ENCODE assay signal across 20 cellular contexts in genomic region chr20:51002633-51003032, GRCh38. TPM values are rescaled to one million over a fixed set of nuclear protein-coding genes. Genes with fewer than 3 reads are reported as not detected.
DNase-seq lines count a peak whose midpoint lies in the region; ATAC-seq, FAIRE-seq and TF ChIP-seq lines count a peak whose summit lies in the region.
"Had no signal": no experiment of that assay in that cellular context is flagged by ENCODE, and none has a peak within 500 bp of the region (broad histone marks: within the 10 kb centered on the region; RNA-seq: fewer than 3 reads in every experiment).

No MANE protein-coding gene starts in this region.

- peaks cover 12% of the 10 kb centered on the region for H3K36me3 Mint-ChIP-seq in brain
- H3K36me3 Mint-ChIP-seq: CD4-positive, CD25-positive, alpha-beta regulatory T cell; CD8-positive, alpha-beta T cell had no signal

- no peak for DNase-seq in H1 (ENCODE audit: low read depth in 1 of 2, low spot score in 2 of 2)
- DNase-seq in neuronal stem cell (ENCODE audit: low spot score): no peak
- no peak for DNase-seq in urothelium cell line (ENCODE audit: low spot score)
- DNase-seq in SIG-M5 treated with dmso at 0.1 percent for 504 hours (lab: John Stamatoyannopoulos, UW; ENCODE audit: unreplicated experiment): no peak
- no peak for DNase-seq in A673 (ENCODE audit: low spot score)
- DNase-seq: Caco-2; CD4-positive, CD25-positive, alpha-beta regulatory T cell; CD8-positive, alpha-beta T cell; DMS153; DND-41; GOT3; H7; HCEC 1CT had no signal

- H2BK12ac ChIP-seq in H1 (ENCODE audit: low read depth, low read length) (no peak overlapping the region), neuronal stem cell (ENCODE audit: low read length) (peak overlapping the region; percentile 63)

- FAIRE-seq in H1 (lab: Jason Lieb, UNC) (no peak), urothelium cell line (lab: Jason Lieb, UNC) (peak; percentile 71)
- FAIRE-seq: G401.6, GM12892 had no signal

- WGBS in H1 (ENCODE audit: extremely low coverage in 1 of 2, insufficient coverage in 1 of 2, insufficient read length in 1 of 2, insufficient replicate concordance in 2 of 2, low coverage in 1 of 2, low lambda C conversion rate in 2 of 2, missing lambda C conversion rate in 1 of 2), 2 experiments: 91% methylated on average over 7 of the region's 7 CpGs; no CpG with 5 or more reads in 1 of the 2 experiments
- WGBS in neuronal stem cell (ENCODE audit: extremely low coverage in 2 of 2, insufficient read length in 2 of 2, insufficient replicate concordance in 1 of 2), 2 donors: no CpG with 5 or more reads among the region's 7 CpGs

- TF ChIP-seq RAD21 in H1 (IDR thresholded peaks at IDR 0.05 in 1 of 2, conservative IDR thresholded peaks at IDR 0.05 in 1 of 2; ENCODE audit: low read depth in 2 of 2, low read length in 2 of 2): no peak

- intact Hi-C loops in A673 (cut with micrococcal nuclease; ENCODE audit: unreplicated experiment): no loop called here

- H3K23me2 ChIP-seq in H1 (ENCODE audit: low read depth, low read length): no peaks in the 10 kb centered on the region

- POLR2A ChIA-PET in H1 (lab: Charles Lee; ENCODE audit: partially characterized antibody) (interaction anchor here (0.8 to 0.9 kb wide), 2 partner anchors 13 to 25 kb away, joined by 3 read pairs; no protein-coding TSS in a partner anchor), A673 (lab: Charles Lee; ENCODE audit: low non-redundant PET) (no interaction called here)

- H3K36me3 ChIP-seq in H1 (ENCODE audit: control insufficient read depth in 2 of 4, insufficient read depth in 4 of 4, low read length in 3 of 4) (no peaks in the 10 kb centered on the region; a peak in 1 of 8 replicates), neuronal stem cell (replicated peaks in 1 of 2; ENCODE audit: control insufficient read depth in 2 of 2, insufficient read depth in 2 of 2, low read length in 2 of 2) (peaks cover 0 to 3% of the 10 kb centered on the region in 2 donors), A673 (ENCODE audit: insufficient read depth, low read length, poor library complexity, severe bottlenecking) (peaks cover 7% of the 10 kb centered on the region)

- no peak overlapping the region for H4K91ac ChIP-seq in H1 (replicated peaks; ENCODE audit: insufficient read length, low read length)
- no peak overlapping the region for H4K91ac ChIP-seq in neuronal stem cell (ENCODE audit: low read depth, low read length, poor library complexity)

- no peak overlapping the region for H2AFZ ChIP-seq in H1 (ENCODE audit: low read length)
- H2AFZ ChIP-seq in neuronal stem cell (ENCODE audit: low read length): no peak overlapping the region

- H2BK20ac ChIP-seq in H1 (ENCODE audit: low read length): no peak overlapping the region

- BruUV-seq in A673 (replicated peaks; lab: Mats Ljungman, UMichigan): no TSS peak

- H3K56ac ChIP-seq in H1 (replicated peaks; ENCODE audit: insufficient read length, low read depth, low read length): no peak overlapping the region

- H3K4me2 ChIP-seq in H1 (ENCODE audit: insufficient read depth in 1 of 2, low read depth in 2 of 2, low read length in 2 of 2) (no peak overlapping the region), neuronal stem cell (ENCODE audit: insufficient read depth, low read length, poor library complexity, severe bottlenecking) (no peak overlapping the region)
- H3K4me2 ChIP-seq: BLaER1 had no signal

- TF ChIP-seq EP300 in H1 (IDR thresholded peaks at IDR 0.05; ENCODE audit: borderline replicate concordance in 1 of 2, low read depth in 2 of 2, low read length in 2 of 2): no peak

- H2BK15ac ChIP-seq in H1 (ENCODE audit: low read length) (no peak overlapping the region), neuronal stem cell (ENCODE audit: low read length) (no peak overlapping the region)

- CTCF ChIA-PET in H1 (lab: Charles Lee; ENCODE audit: partially characterized antibody): interaction anchor here (0.8 to 2.3 kb wide), 4 partner anchors 10 to 15 kb away, joined by 3 to 10 read pairs (median 4); no protein-coding TSS in a partner anchor
- CTCF ChIA-PET in A673 (lab: Charles Lee): no interaction called here

- H3K27ac Mint-ChIP-seq in brain: peak overlapping the region in 3 of 5 experiments; percentile 58 to 70 (median 69)
- H3K27ac Mint-ChIP-seq: B cell; CD4-positive, CD25-positive, alpha-beta regulatory T cell; CD8-positive, alpha-beta T cell had no signal

- H3K4me1 ChIP-seq in H1 (replicated peaks in 1 of 4; ENCODE audit: control insufficient read depth in 3 of 4, insufficient read depth in 4 of 4, low read length in 3 of 4): no peaks in the 10 kb centered on the region
- peaks cover 11 to 14% of the 10 kb centered on the region in 2 donors for H3K4me1 ChIP-seq in neuronal stem cell (ENCODE audit: control insufficient read depth in 2 of 2, insufficient read depth in 1 of 2, low read depth in 1 of 2, low read length in 2 of 2)
- H3K4me1 ChIP-seq in A673 (ENCODE audit: insufficient read depth, low read length, poor library complexity, severe bottlenecking): no peaks in the 10 kb centered on the region
- H3K4me1 ChIP-seq: BLaER1, Caco-2 had no signal

- no peak overlapping the region for H3K4me3 Mint-ChIP-seq in brain
- H3K4me3 Mint-ChIP-seq: B cell; CD4-positive, CD25-positive, alpha-beta regulatory T cell; CD8-positive, alpha-beta T cell had no signal

- no peak overlapping the region for H2BK5ac ChIP-seq in H1 (ENCODE audit: low read depth, low read length)
- peak overlapping the region; percentile 19 for H2BK5ac ChIP-seq in neuronal stem cell (ENCODE audit: low read length)

- H3K4me3 ChIP-seq in H1 (ENCODE audit: extremely low read depth in 1 of 4, insufficient read depth in 2 of 4, low read depth in 3 of 4, low read length in 4 of 4) (no peak overlapping the region), neuronal stem cell (ENCODE audit: low read length in 2 of 2) (no peak overlapping the region), A673 (ENCODE audit: low read depth, low read length, poor library complexity, severe bottlenecking) (no peak overlapping the region)
- H3K4me3 ChIP-seq: BLaER1 had no signal

- TF ChIP-seq POLR2A in H1 (IDR thresholded peaks at IDR 0.05; ENCODE audit: control extremely low read depth in 1 of 2, low read depth in 2 of 2, low read length in 2 of 2): no peak

- peaks cover 31% of the 10 kb centered on the region for H3K4me1 Mint-ChIP-seq in brain
- H3K4me1 Mint-ChIP-seq: B cell; CD4-positive, CD25-positive, alpha-beta regulatory T cell had no signal

- no peak overlapping the region for H3K27ac ChIP-seq in H1 (ENCODE audit: low read depth, low read length)
- peak overlapping the region; percentile 2 for H3K27ac ChIP-seq in neuronal stem cell (replicated peaks; ENCODE audit: low read length)
- no peak overlapping the region for H3K27ac ChIP-seq in A673 (ENCODE audit: low read depth, low read length, poor library complexity, severe bottlenecking)
- H3K27ac ChIP-seq: BLaER1, C4-2B had no signal

- H2AK5ac ChIP-seq in H1 (ENCODE audit: low read depth, low read length): no peak overlapping the region
- H2AK5ac ChIP-seq in neuronal stem cell (ENCODE audit: low read depth, low read length): peak overlapping the region; percentile 91

- ATAC-seq in HG03460 (IDR thresholded peaks at IDR 0.05; ENCODE audit: unreplicated experiment): no peak
- ATAC-seq: CD8-positive, alpha-beta T cell had no signal

- H3K79me2 ChIP-seq in H1 (ENCODE audit: control insufficient read depth in 1 of 2, insufficient read depth in 2 of 2, low read length in 2 of 2): no peaks in the 10 kb centered on the region

- TF ChIP-seq CTCF in brain (conservative IDR thresholded peaks at IDR 0.05): no peak
- no peak for TF ChIP-seq CTCF in H1 (IDR thresholded peaks at IDR 0.05; ENCODE audit: control extremely low read depth in 1 of 3, insufficient read depth in 1 of 3, low read depth in 1 of 3, low read length in 3 of 3)
- no peak for TF ChIP-seq CTCF in A673 (conservative IDR thresholded peaks at IDR 0.05; ENCODE audit: low read depth, low read length)

- H3K14ac ChIP-seq in H1 (ENCODE audit: insufficient read length) (no peak overlapping the region), neuronal stem cell (ENCODE audit: low read length) (no peak overlapping the region)

- H3K4ac ChIP-seq in H1 (replicated peaks; ENCODE audit: insufficient read length, low read depth, low read length) (no peak overlapping the region), neuronal stem cell (ENCODE audit: low read length) (peak overlapping the region; percentile 56)

- no peaks in the 10 kb centered on the region for H3K9me3 Mint-ChIP-seq in brain
- H3K9me3 Mint-ChIP-seq: CD4-positive, CD25-positive, alpha-beta regulatory T cell; CD8-positive, alpha-beta T cell had no signal

- H4K20me1 ChIP-seq in H1 (replicated peaks in 1 of 2; ENCODE audit: control insufficient read depth in 1 of 2, insufficient read depth in 2 of 2, low read length in 2 of 2): no peaks in the 10 kb centered on the region
- H4K20me1 ChIP-seq: BLaER1 had no signal

- peak overlapping the region; percentile 38; the same call in 1 of the 2 replicates for H4K8ac ChIP-seq in H1 (ENCODE audit: extremely low read depth, insufficient read depth, low read length)
- H4K8ac ChIP-seq in neuronal stem cell (ENCODE audit: low read depth, low read length): peak overlapping the region; percentile 74

- H2BK120ac ChIP-seq in H1 (replicated peaks; ENCODE audit: low read depth, low read length) (no peak overlapping the region), neuronal stem cell (ENCODE audit: low read depth, low read length) (peak overlapping the region; percentile 33)

- H3K27me3 ChIP-seq in H1 (replicated peaks in 1 of 4; ENCODE audit: control insufficient read depth in 3 of 4, extremely low read depth in 1 of 4, insufficient read depth in 3 of 4, low read length in 3 of 4) (no peaks in the 10 kb centered on the region; a peak in 1 of 7 replicates), neuronal stem cell (ENCODE audit: control insufficient read depth in 3 of 3, insufficient read depth in 3 of 3, low read depth in 1 of 3, low read length in 3 of 3) (no peaks in the 10 kb centered on the region), A673 (replicated peaks; ENCODE audit: insufficient read depth, low read depth, low read length, poor library complexity) (no peaks in the 10 kb centered on the region)
- H3K27me3 ChIP-seq: BLaER1 had no signal

- H3K23ac ChIP-seq in H1 (ENCODE audit: insufficient read length) (no peak overlapping the region), neuronal stem cell (ENCODE audit: low read depth, low read length, poor library complexity) (peak overlapping the region; percentile 49)

- H3K18ac ChIP-seq in H1 (ENCODE audit: extremely low read depth, low read length) (no peak overlapping the region), neuronal stem cell (ENCODE audit: low read length) (peak overlapping the region; percentile 66)

- H4K5ac ChIP-seq in H1 (ENCODE audit: insufficient read length, low read depth, low read length): no peak overlapping the region

- no peaks in the 10 kb centered on the region for H3K79me1 ChIP-seq in H1 (ENCODE audit: low read depth, low read length)
- H3K79me1 ChIP-seq in neuronal stem cell (ENCODE audit: low read depth, low read length): peaks cover 3% of the 10 kb centered on the region

- peaks cover 4% of the 10 kb centered on the region for H3K27me3 Mint-ChIP-seq in brain

- H3K9me3 ChIP-seq in H1 (ENCODE audit: insufficient read depth in 2 of 2, low read depth in 1 of 2, low read length in 1 of 2): no peaks in the 10 kb centered on the region
- no peaks in the 10 kb centered on the region for H3K9me3 ChIP-seq in neuronal stem cell (replicated peaks in 1 of 2; ENCODE audit: control insufficient read depth in 2 of 2, insufficient read depth in 1 of 2, low read depth in 1 of 2, low read length in 2 of 2)
- no peaks in the 10 kb centered on the region for H3K9me3 ChIP-seq in A673 (ENCODE audit: low read depth, low read length, poor library complexity, severe bottlenecking)
- H3K9me3 ChIP-seq: BLaER1, Caco-2 had no signal

- H3K9ac ChIP-seq in H1 (replicated peaks in 1 of 4; ENCODE audit: extremely low read depth in 1 of 4, low read depth in 3 of 4, low read length in 3 of 4) (no peak overlapping the region), neuronal stem cell (ENCODE audit: low read depth, low read length, poor library complexity) (peak overlapping the region; percentile 56)
- H3K9ac ChIP-seq: BLaER1 had no signal

RNA-seq across cellular contexts. Expression of gene KCNG1, which starts 20.3 kb away (rescaled TPM):
- polyA plus RNA-seq in brain (ENCODE audit: insufficient read depth, low read depth, low replicate concordance): 2.1 TPM
- 16.0 and 17.2 TPM in 2 replicates for total RNA-seq in H1 (2021; fragmentation: NEBNext Ultra II Directional; extraction: Animal tissue kit (Norgen Biotek cat#: 25700))
- polyA plus RNA-seq in H1 (2011; rRNA removed): 18.0 and 35.0 TPM in 2 replicates
- polyA plus RNA-seq in H1 (2011; cell fraction: cytosol; rRNA removed): 25.3 TPM
- 26.1 TPM for polyA plus RNA-seq in H1 (2011; cell fraction: nucleus; rRNA removed)
- 11.0 to 16.0 TPM (median 14.1 TPM) in 4 replicates for polyA plus RNA-seq in H1 (2012, experiment 1 of 2)
- 14.4 TPM for polyA plus RNA-seq in H1 (2012, experiment 2 of 2)
- 10.5 TPM for polyA plus RNA-seq in H1 (2013, experiment 1 of 2)
- polyA plus RNA-seq in H1 (2013, experiment 2 of 2): 11.7 TPM
- 8.6 and 12.7 TPM in 2 replicates for polyA minus RNA-seq in H1 (2011; rRNA and poly(A)+ RNA removed)
- polyA minus RNA-seq in H1 (2011; cell fraction: cytosol; rRNA and poly(A)+ RNA removed): 14.5 TPM
- 10.1 TPM for polyA minus RNA-seq in H1 (2011; cell fraction: nucleus; rRNA and poly(A)+ RNA removed)
- 8.5 TPM for polyA plus RNA-seq in neuronal stem cell (2013, experiment 1 of 2)
- polyA plus RNA-seq in neuronal stem cell (2013, experiment 2 of 2): 8.4 TPM
- total RNA-seq in A673 (2021): 19.6 and 22.7 TPM in 2 replicates
- total RNA-seq: CD4-positive, CD25-positive, alpha-beta regulatory T cell; CD8-positive, alpha-beta T cell had no signal

RNA-seq across cellular contexts. Expression of gene MOCS3, which starts 44.0 kb away (rescaled TPM):
- polyA plus RNA-seq in brain (ENCODE audit: insufficient read depth, low read depth, low replicate concordance) (3.1 TPM), H1 (2011; rRNA removed) (6.2 and 8.1 TPM in 2 replicates)
- 6.1 and 6.3 TPM in 2 replicates for total RNA-seq in H1 (2021; fragmentation: NEBNext Ultra II Directional; extraction: Animal tissue kit (Norgen Biotek cat#: 25700))
- polyA plus RNA-seq in H1 (2011; cell fraction: cytosol; rRNA removed): 6.4 TPM
- polyA plus RNA-seq in H1 (2011; cell fraction: nucleus; rRNA removed): 4.9 TPM
- 2.8 to 4.9 TPM (median 4.3 TPM) in 4 replicates for polyA plus RNA-seq in H1 (2012, experiment 1 of 2)
- polyA plus RNA-seq in H1 (2012, experiment 2 of 2): 4.4 TPM
- 3.5 TPM for polyA plus RNA-seq in H1 (2013, experiment 1 of 2)
- 3.3 TPM for polyA plus RNA-seq in H1 (2013, experiment 2 of 2)
- 7.7 and 8.5 TPM in 2 replicates for polyA minus RNA-seq in H1 (2011; rRNA and poly(A)+ RNA removed)
- polyA minus RNA-seq in H1 (2011; cell fraction: cytosol; rRNA and poly(A)+ RNA removed): 4.9 TPM
- 7.2 TPM for polyA minus RNA-seq in H1 (2011; cell fraction: nucleus; rRNA and poly(A)+ RNA removed)
- 2.6 TPM for polyA plus RNA-seq in neuronal stem cell (2013, experiment 1 of 2)
- 2.5 TPM for polyA plus RNA-seq in neuronal stem cell (2013, experiment 2 of 2)
- total RNA-seq in A673 (2021): 5.3 and 5.9 TPM in 2 replicates

RNA-seq across cellular contexts. Expression of gene DPM1, which starts 44.3 kb away (rescaled TPM):
- polyA plus RNA-seq in brain (ENCODE audit: insufficient read depth, low read depth, low replicate concordance): 29.4 TPM
- 57.0 and 61.1 TPM in 2 replicates for total RNA-seq in H1 (2021; fragmentation: NEBNext Ultra II Directional; extraction: Animal tissue kit (Norgen Biotek cat#: 25700))
- 21.6 and 42.3 TPM in 2 replicates for polyA plus RNA-seq in H1 (2011; rRNA removed)
- 60.2 TPM for polyA plus RNA-seq in H1 (2011; cell fraction: cytosol; rRNA removed)
- polyA plus RNA-seq in H1 (2011; cell fraction: nucleus; rRNA removed): 12.3 TPM
- 44.2 to 56.2 TPM (median 49.1 TPM) in 4 replicates for polyA plus RNA-seq in H1 (2012, experiment 1 of 2)
- polyA plus RNA-seq in H1 (2012, experiment 2 of 2): 19.1 TPM
- 52.4 TPM for polyA plus RNA-seq in H1 (2013, experiment 1 of 2)
- polyA plus RNA-seq in H1 (2013, experiment 2 of 2): 53.5 TPM
- 12.4 and 19.3 TPM in 2 replicates for polyA minus RNA-seq in H1 (2011; rRNA and poly(A)+ RNA removed)
- 19.7 TPM for polyA minus RNA-seq in H1 (2011; cell fraction: cytosol; rRNA and poly(A)+ RNA removed)
- 14.7 TPM for polyA minus RNA-seq in H1 (2011; cell fraction: nucleus; rRNA and poly(A)+ RNA removed)
- 61.4 TPM for polyA plus RNA-seq in neuronal stem cell (2013, experiment 1 of 2)
- 64.6 TPM for polyA plus RNA-seq in neuronal stem cell (2013, experiment 2 of 2)
- total RNA-seq in A673 (2021): 62.5 and 65.5 TPM in 2 replicates
